Comparison of ENCODE assay signal across 8 cellular contexts in genomic region chr10:80596391-80597257, GRCh38. TPM values are rescaled to one million over a fixed set of nuclear protein-coding genes. Genes with fewer than 3 reads are reported as not detected.
A peak's percentile ranks its signal among the peaks of the same experiment; 100 is the strongest.
DNase-seq lines count a peak whose midpoint lies in the region; ATAC-seq and TF ChIP-seq lines count a peak whose summit lies in the region.

No MANE protein-coding gene starts in this region.

- H2AFZ ChIP-seq in SK-N-SH (ENCODE audit: low read depth), result no peak overlapping the region

- H3K27me3 ChIP-seq in SK-N-SH (ENCODE audit: insufficient read depth), result no peaks in the 10 kb centered on the region

- CTCF ChIA-PET in SK-N-SH (lab: Yijun Ruan, JAX), result interaction anchor here (0.6 to 6.6 kb wide), 24 partner anchors 8 to 328 kb away, joined by 3 to 29 read pairs (median 4); no protein-coding TSS in a partner anchor

- TF ChIP-seq CTCF in GM10266 (IDR thresholded peaks at IDR 0.05; ENCODE audit: control insufficient read depth, insufficient read depth, low read depth, missing control alignments) (peak; percentile 55), SK-N-SH (IDR thresholded peaks at IDR 0.05) (peak; percentile 66)

- H3F3A ChIP-seq in SK-N-SH (replicated peaks; ENCODE audit: insufficient read depth), result no peaks in the 10 kb centered on the region

- no peaks in the 10 kb centered on the region for H3K79me2 ChIP-seq in SK-N-SH (ENCODE audit: insufficient read depth)

- POLR2A ChIA-PET in SK-N-SH (lab: Yijun Ruan, JAX), result no interaction called here

- peak overlapping the region in 1 of 2 experiments; percentile 32; a peak in 1 of 4 replicates for H3K4me3 ChIP-seq in SK-N-SH (ENCODE audit: low read depth in 2 of 2, low read length in 1 of 2)

- ATAC-seq in HG03565 (IDR thresholded peaks at IDR 0.05; ENCODE audit: unreplicated experiment), result peak; percentile 28
- no peak for ATAC-seq in HG03469 (IDR thresholded peaks at IDR 0.05; ENCODE audit: unreplicated experiment)
- no peak for ATAC-seq in HG02571 (IDR thresholded peaks at IDR 0.05; ENCODE audit: unreplicated experiment)

- H3K27ac ChIP-seq in SK-N-SH (ENCODE audit: low read depth in 2 of 2, low read length in 1 of 2), result no peak overlapping the region

- peak; percentile 49 for TF ChIP-seq RAD21 in SK-N-SH (IDR thresholded peaks at IDR 0.05; ENCODE audit: low read length)

- peaks cover 0 to 5% of the 10 kb centered on the region in 2 experiments; a peak in 2 of 4 replicates for H3K4me1 ChIP-seq in SK-N-SH (ENCODE audit: control insufficient read depth in 1 of 2, insufficient read depth in 2 of 2, low read depth in 1 of 2, low read length in 1 of 2)

- no peaks in the 10 kb centered on the region for H3K9me3 ChIP-seq in SK-N-SH

- no peaks in the 10 kb centered on the region for H3K36me3 ChIP-seq in SK-N-SH (replicated peaks in 1 of 2; ENCODE audit: control insufficient read depth in 1 of 2, insufficient read depth in 2 of 2, low read length in 1 of 2)

- peak; percentile 37 for DNase-seq in 8988T
- DNase-seq in GM10266 (ENCODE audit: extremely low spot score), result peak; percentile 58
- DNase-seq in SK-N-SH, result peak; percentile 58
- peak; percentile 25 for DNase-seq in central memory CD4-positive, alpha-beta T cell
- peak; percentile 16 for DNase-seq in mesenteric fat pad (ENCODE audit: low spot score)

- TF ChIP-seq EP300 in SK-N-SH (IDR thresholded peaks at IDR 0.05; ENCODE audit: borderline replicate concordance in 1 of 2, low read depth in 1 of 2, low read length in 1 of 2), result no peak

- no peak overlapping the region for H3K9ac ChIP-seq in SK-N-SH

- H3K9me2 ChIP-seq in SK-N-SH, result no peaks in the 10 kb centered on the region

- 60% methylated on average over 15 of the region's 15 CpGs for WGBS in SK-N-SH (ENCODE audit: low lambda C conversion rate)

- no peak overlapping the region for H3K4me2 ChIP-seq in SK-N-SH

- H4K20me1 ChIP-seq in SK-N-SH (ENCODE audit: insufficient read depth), result no peaks in the 10 kb centered on the region

TF ChIP-seq in SK-N-SH, 30 proteins besides CTCF, POLR2A, EP300 and RAD21:
- TF ChIP-seq PBX3 (IDR thresholded peaks at IDR 0.05) (no peak), FOXJ3 (CRISPR knock-in tag; IDR thresholded peaks at IDR 0.05) (no peak)

RNA-seq across cellular contexts. Expression of gene SH2D4B, which starts 58.9 kb away (rescaled TPM):
- polyA plus RNA-seq in SK-N-SH (2012; rRNA removed), result not detected in 2 replicates
- polyA plus RNA-seq in SK-N-SH (2012; cell fraction: cytosol; rRNA removed), result not detected in 2 replicates
- polyA plus RNA-seq in SK-N-SH (2012; cell fraction: nucleus; rRNA removed), result not detected in 2 replicates
- 0.35 TPM for total RNA-seq in mesenteric fat pad
